Comparison of ENCODE assay signal across 8 cellular contexts in the genomic region with DNA sequence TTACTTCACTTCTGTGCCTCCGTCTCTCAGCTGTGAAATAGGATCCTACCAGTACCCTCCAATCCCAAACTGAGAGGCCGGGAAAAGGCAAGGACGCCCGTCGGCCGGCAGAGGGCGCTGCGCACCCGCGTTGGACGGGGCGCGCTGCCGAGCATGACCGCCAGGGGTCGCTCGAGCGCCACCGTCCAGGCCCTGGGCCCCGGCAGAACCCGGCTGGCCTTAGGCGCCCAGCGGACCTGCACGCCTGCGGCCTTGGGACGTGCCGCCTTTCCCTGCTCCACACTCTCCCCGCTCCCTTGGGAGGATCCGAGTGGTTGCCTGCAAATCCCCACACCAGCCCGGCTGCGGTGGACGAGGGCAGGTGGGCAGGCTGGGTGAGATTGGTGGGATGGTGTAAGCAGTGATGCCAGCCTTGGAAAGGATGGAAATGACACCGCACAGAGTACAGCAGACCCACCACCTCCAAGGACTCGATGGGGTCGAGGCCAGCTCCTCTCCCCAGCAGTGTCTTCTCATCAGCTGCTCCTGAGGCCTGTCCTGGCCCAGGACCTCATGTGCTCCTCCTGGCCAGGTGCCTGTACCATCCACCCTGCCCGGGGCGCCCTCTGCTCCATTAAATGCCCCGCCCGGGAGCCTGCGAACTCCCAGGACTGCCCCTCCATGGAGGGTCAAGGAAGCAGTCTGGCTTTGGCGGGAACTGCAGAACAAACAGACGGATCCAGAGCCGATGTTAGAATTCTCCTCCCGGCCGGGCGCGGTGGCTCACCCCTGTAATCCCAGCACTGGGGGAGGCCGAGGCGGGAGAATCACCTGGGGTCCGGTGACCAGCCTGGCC. TPM values are rescaled to one million over a fixed set of nuclear protein-coding genes. Genes with fewer than 3 reads are reported as not detected.
DNase-seq lines count a peak whose midpoint lies in the region; TF ChIP-seq lines count a peak whose summit lies in the region.

No MANE protein-coding gene starts in this region.

- intact Hi-C loops in head of caudate nucleus (cut with DNase I) (loop anchor here (1.0 to 5.0 kb wide), 3 partner anchors 182 to 500 kb away; no protein-coding TSS in a partner anchor), posterior cingulate gyrus (cut with DNase I) (loop anchor here (1.0 kb wide), 3 partner anchors 180 to 501 kb away; no protein-coding TSS in a partner anchor)

- TF ChIP-seq CTCF in LNCaP clone FGC (IDR thresholded peaks at IDR 0.05; ENCODE audit: control insufficient read depth, extremely low read depth, insufficient read depth) = peak; percentile 100

- H3K36me3 ChIP-seq in SK-N-MC (ENCODE audit: insufficient read depth, low read length) = no peaks in the 10 kb centered on the region

- DNase-seq in ELF-1 (ENCODE audit: low read depth, low spot score) (peak; percentile 91), GOT3 (lab: John Stamatoyannopoulos, UW) (peak; percentile 46), LNCaP clone FGC (ENCODE audit: low read depth) (no peak), SK-N-MC (ENCODE audit: low read depth, low spot score) (no peak), head of caudate nucleus (peak in 40 of 42 donors; percentile 30 to 86 (median 68)), posterior cingulate gyrus (peak in 9 of 10 donors; percentile 52 to 95 (median 63)), NCI-H226 (no peak)
- DNase-seq in activated naive CD8-positive, alpha-beta T cell treated with anti-CD3 and anti-CD28 coated beads for 36 hours = peak; percentile 74

- no peak overlapping the region for H3K27ac Mint-ChIP-seq in activated naive CD8-positive, alpha-beta T cell treated with anti-CD3 and anti-CD28 coated beads for 36 hours

- H3K27me3 Mint-ChIP-seq in activated naive CD8-positive, alpha-beta T cell treated with anti-CD3 and anti-CD28 coated beads for 36 hours = no peaks in the 10 kb centered on the region

- H3K36me3 Mint-ChIP-seq in activated naive CD8-positive, alpha-beta T cell treated with anti-CD3 and anti-CD28 coated beads for 36 hours = peaks cover 12% of the 10 kb centered on the region

- H3K4me3 Mint-ChIP-seq in activated naive CD8-positive, alpha-beta T cell treated with anti-CD3 and anti-CD28 coated beads for 36 hours = no peak overlapping the region

- no peaks in the 10 kb centered on the region for H3K9me3 ChIP-seq in SK-N-MC (ENCODE audit: low read depth, low read length)

- peaks cover 36% of the 10 kb centered on the region for H3K4me1 Mint-ChIP-seq in activated naive CD8-positive, alpha-beta T cell treated with anti-CD3 and anti-CD28 coated beads for 36 hours

- H3K9ac ChIP-seq in SK-N-MC (ENCODE audit: insufficient read length) = no peak overlapping the region

- no peak overlapping the region for H3K27ac ChIP-seq in SK-N-MC

- no peak overlapping the region for H3K4me3 ChIP-seq in LNCaP clone FGC (ENCODE audit: low read depth, low read length)
- H3K4me3 ChIP-seq in SK-N-MC = peak overlapping the region; percentile 55

- no peaks in the 10 kb centered on the region for H3K9me3 Mint-ChIP-seq in activated naive CD8-positive, alpha-beta T cell treated with anti-CD3 and anti-CD28 coated beads for 36 hours

RNA-seq across cellular contexts. Expression of a gene that starts 47.4 kb away (rescaled TPM):
- 100 to 1,000 TPM; 128 to 140 TPM for total RNA-seq in activated naive CD8-positive, alpha-beta T cell treated with anti-CD3 and anti-CD28 coated beads for 36 hours

Comparison
In these comparisons a context has a peak if more than half of its experiments do, and no peak if none do; other contexts are left out.
1. DNase-seq: peak in ELF-1 (single experiment), GOT3 (single experiment), activated naive CD8-positive, alpha-beta T cell treated with anti-CD3 and anti-CD28 coated beads for 36 hours (single experiment), head of caudate nucleus (40 of 42) and posterior cingulate gyrus (9 of 10); none in LNCaP clone FGC (single experiment), SK-N-MC (single experiment) and NCI-H226 (single experiment).